8 cellular contexts compared by ENCODE assay signal in the genomic region with DNA sequence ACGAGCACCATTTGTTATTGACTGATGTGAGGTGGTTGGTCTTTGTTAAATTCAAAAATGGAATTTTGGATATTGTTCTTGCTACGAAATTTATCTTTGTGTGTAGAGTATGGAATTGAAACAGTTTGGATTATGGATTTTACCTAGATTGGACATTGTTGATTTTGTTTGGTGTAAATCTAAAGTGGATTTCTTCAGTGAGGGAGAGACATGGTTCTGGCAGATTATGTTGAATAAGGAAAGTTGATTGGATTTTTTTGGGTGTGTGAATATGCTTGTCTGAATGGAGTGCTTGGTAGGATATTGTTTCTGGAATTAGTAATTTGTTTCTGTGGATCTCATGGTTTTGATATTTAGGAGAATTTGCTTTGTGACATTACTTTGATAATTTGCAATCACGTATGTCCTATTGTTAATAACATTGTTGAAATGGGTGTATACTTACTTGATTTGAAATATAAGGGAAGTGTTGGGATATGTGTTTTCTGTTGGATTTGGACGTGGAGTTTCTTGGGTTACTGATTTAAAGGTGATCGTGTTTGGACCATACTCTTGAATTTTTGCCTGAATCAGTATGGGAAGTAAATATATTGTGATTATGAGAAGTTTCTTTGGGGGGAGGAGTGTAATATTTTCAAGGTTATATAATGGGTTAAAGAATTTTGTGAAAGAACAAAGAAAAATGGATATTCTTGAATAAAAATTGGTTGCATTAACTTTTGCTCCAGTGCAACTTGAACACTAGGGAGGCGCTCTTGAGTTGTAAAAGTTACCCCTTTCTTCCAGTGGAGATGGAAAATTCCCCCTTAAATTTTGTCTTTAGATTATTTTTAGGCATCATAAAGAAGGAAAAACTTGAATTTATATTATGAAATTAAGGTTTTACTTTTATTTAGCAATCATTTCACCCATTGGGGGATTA. TPM values are rescaled to one million over a fixed set of nuclear protein-coding genes. Genes with fewer than 3 reads are reported as not detected.
DNase-seq lines count a peak whose midpoint lies in the region; ATAC-seq and TF ChIP-seq lines count a peak whose summit lies in the region.

No MANE protein-coding gene starts in this region.

- peaks cover 0 to 78% (median 23%) of the 10 kb centered on the region in 3 donors for H3K4me1 ChIP-seq in esophagus squamous epithelium

- peak overlapping the region; percentile 82 for H3K27ac Mint-ChIP-seq in stimulated activated naive B cell treated with anti-CD40 and anti-IgM and Interleukin-4, amounts not matched to agents 10 μg/mL and 1 μg/mL and 100 μg/mL, for 72 hours

- H3K9me3 Mint-ChIP-seq in activated T-cell treated with anti-CD3 and anti-CD28 coated beads, Interleukin-2, amount 50 U/mL, for 4 hours: peaks cover 8% of the 10 kb centered on the region
- peaks cover 7 to 8% of the 10 kb centered on the region in 2 donors for H3K9me3 Mint-ChIP-seq in stimulated activated naive B cell treated with anti-CD40 and anti-IgM and Interleukin-4, amounts not matched to agents 10 μg/mL and 1 μg/mL and 100 μg/mL, for 72 hours

- H3K36me3 Mint-ChIP-seq in activated T-cell treated with anti-CD3 and anti-CD28 coated beads, Interleukin-2, amount 50 U/mL, for 4 hours (ENCODE audit: insufficient read depth): peaks cover 54% of the 10 kb centered on the region
- H3K36me3 Mint-ChIP-seq in stimulated activated naive B cell treated with anti-CD40 and anti-IgM and Interleukin-4, amounts not matched to agents 10 μg/mL and 1 μg/mL and 100 μg/mL, for 72 hours: peaks cover 53 to 71% of the 10 kb centered on the region in 2 donors

- intact Hi-C loops in esophagus squamous epithelium (cut with DNase I): no loop called here

- no peaks in the 10 kb centered on the region for H3K27me3 ChIP-seq in esophagus squamous epithelium

- no peak for TF ChIP-seq POLR2A in esophagus squamous epithelium (IDR thresholded peaks at IDR 0.05)

- H3K36me3 ChIP-seq in esophagus squamous epithelium: peaks cover 0 to 39% (median 0%) of the 10 kb centered on the region in 3 donors

- H3K4me3 ChIP-seq in esophagus squamous epithelium: peak overlapping the region in 3 of 4 donors; percentile 55 to 87 (median 73)

- H3K9me3 ChIP-seq in esophagus squamous epithelium: no peaks in the 10 kb centered on the region

- peak in 3 of 6 experiments; percentile 24 to 55 (median 25) for TF ChIP-seq CTCF in esophagus squamous epithelium (IDR thresholded peaks at IDR 0.05)

- H3K4me3 Mint-ChIP-seq in activated T-cell treated with anti-CD3 and anti-CD28 coated beads, Interleukin-2, amount 50 U/mL, for 4 hours: peak overlapping the region; percentile 86
- H3K4me3 Mint-ChIP-seq in stimulated activated naive B cell treated with anti-CD40 and anti-IgM and Interleukin-4, amounts not matched to agents 10 μg/mL and 1 μg/mL and 100 μg/mL, for 72 hours: peak overlapping the region; percentile 55 to 100

- DNase-seq in activated T-cell treated with anti-CD3 and anti-CD28 coated beads, Interleukin-2, amount 50 U/mL, for 4 hours: no peak
- no peak for DNase-seq in activated T-cell treated with anti-CD3 and anti-CD28 coated beads, Interleukin-2, amount 50 U/mL, for 48 hours
- DNase-seq in esophagus squamous epithelium (lab: John Stamatoyannopoulos, UW) (no peak), glomerular visceral epithelial cell (ENCODE audit: extremely low spot score) (no peak), SW 1271 (lab: John Stamatoyannopoulos, UW) (no peak)
- no peak for DNase-seq in stimulated activated naive B cell treated with anti-CD40 and anti-IgM and Interleukin-4, amounts not matched to agents 10 μg/mL and 1 μg/mL and 100 μg/mL, for 72 hours
- DNase-seq in stimulated activated CD8-positive, alpha-beta memory T cell treated with anti-CD3 and anti-CD28 coated beads, Interleukin-4, amount 100 ng/mL, for 48 hours: no peak

- WGBS in esophagus squamous epithelium, 2 donors: 84 to 85% methylated on average over 6 of the region's 6 CpGs

- H3K4me1 Mint-ChIP-seq in activated T-cell treated with anti-CD3 and anti-CD28 coated beads, Interleukin-2, amount 50 U/mL, for 4 hours (ENCODE audit: low read depth): peaks cover 55% of the 10 kb centered on the region
- H3K4me1 Mint-ChIP-seq in stimulated activated naive B cell treated with anti-CD40 and anti-IgM and Interleukin-4, amounts not matched to agents 10 μg/mL and 1 μg/mL and 100 μg/mL, for 72 hours: peaks cover 16 to 46% of the 10 kb centered on the region in 2 donors

- ATAC-seq in activated T-cell treated with anti-CD3 and anti-CD28 coated beads, Interleukin-2, amount 50 U/mL, for 4 hours: no peak
- ATAC-seq in SK-N-SH treated with all-trans-retinoic acid at 6 μM for 48 hours: no peak
- no peak for ATAC-seq in stimulated activated naive B cell treated with anti-CD40 and anti-IgM and Interleukin-4, amounts not matched to agents 10 μg/mL and 1 μg/mL and 100 μg/mL, for 72 hours (replicated peaks)

- H3K27ac ChIP-seq in esophagus squamous epithelium: peak overlapping the region; percentile 93 to 100 (median 96)

- no peaks in the 10 kb centered on the region for H3K27me3 Mint-ChIP-seq in activated T-cell treated with anti-CD3 and anti-CD28 coated beads, Interleukin-2, amount 50 U/mL, for 4 hours (ENCODE audit: low read depth)
- no peaks in the 10 kb centered on the region for H3K27me3 Mint-ChIP-seq in stimulated activated naive B cell treated with anti-CD40 and anti-IgM and Interleukin-4, amounts not matched to agents 10 μg/mL and 1 μg/mL and 100 μg/mL, for 72 hours

TF ChIP-seq in SK-N-SH treated with all-trans-retinoic acid at 6 μM for 48 hours, 23 proteins besides CTCF, POLR2A, EP300 and RAD21:
- TF ChIP-seq SNAI2 (CRISPR knock-in tag; IDR thresholded peaks at IDR 0.05) (peak; percentile 53; the same call in 1 of the 2 replicates), PPARA (CRISPR knock-in tag; IDR thresholded peaks at IDR 0.05; ENCODE audit: borderline replicate concordance) (0 out of 2 replicates have a peak, but pooled peaks have one; percentile 33), ZC3H10 (CRISPR knock-in tag; IDR thresholded peaks at IDR 0.05) (no peak)

RNA-seq across cellular contexts. Expression of a gene that starts 0.9 kb away (rescaled TPM):
- 10 to 100 TPM; 58.0 to 67.7 (median 59.7) TPM for total RNA-seq in activated T-cell treated with anti-CD3 and anti-CD28 coated beads, Interleukin-2, amount 50 U/mL, for 4 hours
- 100 to 1,000 TPM in 1 of 4 donors, 10 to 100 TPM in 3; 36.1 to 132 (median 74.8) TPM for total RNA-seq in esophagus squamous epithelium
